ENCODE assay signal across 9 cellular contexts in genomic region chr1:226100436-226101347, GRCh38. TPM values are rescaled to one million over a fixed set of nuclear protein-coding genes. Genes with fewer than 3 reads are reported as not detected.
DNase-seq lines count a peak whose midpoint lies in the region; ATAC-seq and TF ChIP-seq lines count a peak whose summit lies in the region.
"Had no signal": no experiment of that assay in that cellular context is flagged by ENCODE, and none has a peak within 500 bp of the region (broad histone marks: within the 10 kb centered on the region; RNA-seq: fewer than 3 reads in every experiment).

No MANE protein-coding gene starts in this region.

- peak; percentile 46 for ATAC-seq in activated CD8-positive, alpha-beta T cell treated with anti-CD3 and anti-CD28 coated beads for 36 hours
- peak; percentile 23 for ATAC-seq in esophagus mucosa
- peak; percentile 74 to 77 for ATAC-seq in naive thymus-derived CD8-positive, alpha-beta T cell

- H3K9me3 Mint-ChIP-seq in HFFc6, result no peaks in the 10 kb centered on the region
- no peaks in the 10 kb centered on the region for H3K9me3 Mint-ChIP-seq in activated CD8-positive, alpha-beta T cell treated with anti-CD3 and anti-CD28 coated beads for 36 hours
- no peaks in the 10 kb centered on the region for H3K9me3 Mint-ChIP-seq in naive thymus-derived CD8-positive, alpha-beta T cell

- H3K4me3 ChIP-seq in vagina, result peak overlapping the region; percentile 33 to 34

- POLR2A ChIA-PET in activated CD8-positive, alpha-beta T cell treated with anti-CD3 and anti-CD28 coated beads for 36 hours (lab: Charles Lee), result interaction anchor here (5.2 kb wide), 1 partner anchor 10 kb away, joined by 34 read pairs; no protein-coding TSS in a partner anchor
- POLR2A ChIA-PET in naive thymus-derived CD8-positive, alpha-beta T cell (lab: Charles Lee), result interaction anchor here (0.7 to 1.7 kb wide), 5 partner anchors 9 to 591 kb away, joined by 3 to 9 read pairs (median 3); partner anchors contain the start of gene H3-3A

- no peak overlapping the region for H3K27ac Mint-ChIP-seq in HFFc6
- no peak overlapping the region for H3K27ac Mint-ChIP-seq in activated CD8-positive, alpha-beta T cell treated with anti-CD3 and anti-CD28 coated beads for 36 hours
- peak overlapping the region in 8 of 10 donors; percentile 64 to 89 (median 84) for H3K27ac Mint-ChIP-seq in naive thymus-derived CD8-positive, alpha-beta T cell

- intact Hi-C loops in activated CD8-positive, alpha-beta T cell treated with anti-CD3 and anti-CD28 coated beads for 36 hours (cut with micrococcal nuclease), result no loop called here
- intact Hi-C loops in vagina (cut with DNase I), result no loop called here

- no peaks in the 10 kb centered on the region for H3K36me3 ChIP-seq in vagina

- no peaks in the 10 kb centered on the region for H3K27me3 ChIP-seq in vagina

- peaks cover 19% of the 10 kb centered on the region for H3K27me3 Mint-ChIP-seq in HFFc6 (ENCODE audit: insufficient read depth)
- H3K27me3 Mint-ChIP-seq in activated CD8-positive, alpha-beta T cell treated with anti-CD3 and anti-CD28 coated beads for 36 hours, result peaks cover 7% of the 10 kb centered on the region
- peaks cover 0 to 9% (median 0%) of the 10 kb centered on the region in 5 donors for H3K27me3 Mint-ChIP-seq in naive thymus-derived CD8-positive, alpha-beta T cell

- H3K4me3 Mint-ChIP-seq in HFFc6, result peak overlapping the region; percentile 74
- peak overlapping the region; percentile 75 for H3K4me3 Mint-ChIP-seq in activated CD8-positive, alpha-beta T cell treated with anti-CD3 and anti-CD28 coated beads for 36 hours
- H3K4me3 Mint-ChIP-seq in naive thymus-derived CD8-positive, alpha-beta T cell, result peak overlapping the region; percentile 86 to 93 (median 90)

- peaks cover 36% of the 10 kb centered on the region for H3K4me1 Mint-ChIP-seq in HFFc6 (ENCODE audit: low read depth)
- H3K4me1 Mint-ChIP-seq in activated CD8-positive, alpha-beta T cell treated with anti-CD3 and anti-CD28 coated beads for 36 hours (ENCODE audit: low read depth), result peaks cover 15% of the 10 kb centered on the region
- H3K4me1 Mint-ChIP-seq in naive thymus-derived CD8-positive, alpha-beta T cell, result peaks cover 4 to 15% (median 14%) of the 10 kb centered on the region in 4 donors

- H3K36me3 Mint-ChIP-seq in HFFc6 (ENCODE audit: low read depth), result no peaks in the 10 kb centered on the region
- no peaks in the 10 kb centered on the region for H3K36me3 Mint-ChIP-seq in activated CD8-positive, alpha-beta T cell treated with anti-CD3 and anti-CD28 coated beads for 36 hours (ENCODE audit: low read depth)
- no peaks in the 10 kb centered on the region for H3K36me3 Mint-ChIP-seq in naive thymus-derived CD8-positive, alpha-beta T cell

- CTCF ChIA-PET in activated CD8-positive, alpha-beta T cell treated with anti-CD3 and anti-CD28 coated beads for 36 hours (lab: Charles Lee), result interaction anchor here (1.0 to 1.7 kb wide), 4 partner anchors 10 to 101 kb away, joined by 3 to 8 read pairs (median 5); no protein-coding TSS in a partner anchor

- peaks cover 12% of the 10 kb centered on the region for H3K4me1 ChIP-seq in vagina

- TF ChIP-seq POLR2A in vagina (IDR thresholded peaks at IDR 0.05), result no peak

- peak; percentile 66 for DNase-seq in COLO668 (lab: John Stamatoyannopoulos, UW; ENCODE audit: unreplicated experiment)
- no peak for DNase-seq in HFFc6
- DNase-seq in activated CD8-positive, alpha-beta T cell treated with anti-CD3 and anti-CD28 coated beads for 36 hours, result peak; percentile 41
- peak in 8 of 10 donors; percentile 13 to 71 (median 42) for DNase-seq in naive thymus-derived CD8-positive, alpha-beta T cell
- DNase-seq in vagina (ENCODE audit: extremely low spot score in 2 of 2), result no peak
- no peak for DNase-seq in GM19240 (ENCODE audit: insufficient read length, low spot score)
- no peak for DNase-seq in NCI-H187 (lab: John Stamatoyannopoulos, UW)

- TF ChIP-seq CTCF in HFFc6 (IDR thresholded peaks at IDR 0.05) (no peak), vagina (IDR thresholded peaks at IDR 0.05) (no peak)
- TF ChIP-seq CTCF in activated CD8-positive, alpha-beta T cell treated with anti-CD3 and anti-CD28 coated beads for 36 hours (IDR thresholded peaks at IDR 0.05), result no peak

- H3K9me3 ChIP-seq in vagina, result no peaks in the 10 kb centered on the region

- no peak overlapping the region for H3K27ac ChIP-seq in vagina
- H3K27ac ChIP-seq: KMS-11 had no signal

RNA-seq across cellular contexts. Expression of gene H3-3A, which starts 38.2 kb away (rescaled TPM):
- total RNA-seq in HFFc6 (2021; fragmentation: NEBNext Ultra II Directional; extraction: Animal tissue kit (Norgen Biotek cat#: 25700)), result 100 to 1,000 TPM; 307 to 338 (median 326) TPM
- total RNA-seq in activated CD8-positive, alpha-beta T cell treated with anti-CD3 and anti-CD28 coated beads for 36 hours, result 100 to 1,000 TPM; 287 to 308 TPM
- 457 TPM for total RNA-seq in esophagus mucosa
- total RNA-seq in naive thymus-derived CD8-positive, alpha-beta T cell, result 100 to 1,000 TPM; 440 to 444 TPM
- 100 to 1,000 TPM; 736 to 904 (median 888) TPM for polyA plus RNA-seq in naive thymus-derived CD8-positive, alpha-beta T cell
- total RNA-seq in vagina, result 263 TPM

Comparison
In these comparisons a context has a peak if more than half of its experiments do, and no peak if none do; other contexts are left out.
1. DNase-seq: peak in COLO668 (single experiment), activated CD8-positive, alpha-beta T cell treated with anti-CD3 and anti-CD28 coated beads for 36 hours (single experiment) and naive thymus-derived CD8-positive, alpha-beta T cell (8 of 10); none in HFFc6 (single experiment), vagina (0 of 2), GM19240 (single experiment) and NCI-H187 (0 of 2).
2. H3K27ac Mint-ChIP-seq: peak in naive thymus-derived CD8-positive, alpha-beta T cell (8 of 10); none in HFFc6 (single experiment) and activated CD8-positive, alpha-beta T cell treated with anti-CD3 and anti-CD28 coated beads for 36 hours (single experiment).
3. ATAC-seq: peak in every context shown above with its lines; median percentile 76 in naive thymus-derived CD8-positive, alpha-beta T cell; 46 in activated CD8-positive, alpha-beta T cell treated with anti-CD3 and anti-CD28 coated beads for 36 hours; 23 in esophagus mucosa.
4. Peak in every context shown above with its lines, with median percentiles within 50 percentile points of each other: H3K4me3 Mint-ChIP-seq.